ENCODE assay signal across 1 cellular context in genomic region chr6:167493961-167494697, GRCh38.
TF ChIP-seq lines count a peak whose summit lies in the region.

No MANE protein-coding gene starts in this region.

TF ChIP-seq in GM23338, 12 proteins besides CTCF, POLR2A, EP300 and RAD21 (continued from another document):
- TF ChIP-seq, protein P1, sequence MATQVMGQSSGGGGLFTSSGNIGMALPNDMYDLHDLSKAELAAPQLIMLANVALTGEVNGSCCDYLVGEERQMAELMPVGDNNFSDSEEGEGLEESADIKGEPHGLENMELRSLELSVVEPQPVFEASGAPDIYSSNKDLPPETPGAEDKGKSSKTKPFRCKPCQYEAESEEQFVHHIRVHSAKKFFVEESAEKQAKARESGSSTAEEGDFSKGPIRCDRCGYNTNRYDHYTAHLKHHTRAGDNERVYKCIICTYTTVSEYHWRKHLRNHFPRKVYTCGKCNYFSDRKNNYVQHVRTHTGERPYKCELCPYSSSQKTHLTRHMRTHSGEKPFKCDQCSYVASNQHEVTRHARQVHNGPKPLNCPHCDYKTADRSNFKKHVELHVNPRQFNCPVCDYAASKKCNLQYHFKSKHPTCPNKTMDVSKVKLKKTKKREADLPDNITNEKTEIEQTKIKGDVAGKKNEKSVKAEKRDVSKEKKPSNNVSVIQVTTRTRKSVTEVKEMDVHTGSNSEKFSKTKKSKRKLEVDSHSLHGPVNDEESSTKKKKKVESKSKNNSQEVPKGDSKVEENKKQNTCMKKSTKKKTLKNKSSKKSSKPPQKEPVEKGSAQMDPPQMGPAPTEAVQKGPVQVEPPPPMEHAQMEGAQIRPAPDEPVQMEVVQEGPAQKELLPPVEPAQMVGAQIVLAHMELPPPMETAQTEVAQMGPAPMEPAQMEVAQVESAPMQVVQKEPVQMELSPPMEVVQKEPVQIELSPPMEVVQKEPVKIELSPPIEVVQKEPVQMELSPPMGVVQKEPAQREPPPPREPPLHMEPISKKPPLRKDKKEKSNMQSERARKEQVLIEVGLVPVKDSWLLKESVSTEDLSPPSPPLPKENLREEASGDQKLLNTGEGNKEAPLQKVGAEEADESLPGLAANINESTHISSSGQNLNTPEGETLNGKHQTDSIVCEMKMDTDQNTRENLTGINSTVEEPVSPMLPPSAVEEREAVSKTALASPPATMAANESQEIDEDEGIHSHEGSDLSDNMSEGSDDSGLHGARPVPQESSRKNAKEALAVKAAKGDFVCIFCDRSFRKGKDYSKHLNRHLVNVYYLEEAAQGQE (IDR thresholded peaks at IDR 0.05; ENCODE audit: unreplicated experiment): no peak
- no peak for TF ChIP-seq EZH2 (IDR thresholded peaks at IDR 0.05; ENCODE audit: low read depth, unreplicated experiment)
- TF ChIP-seq EZH2phosphoT487 (IDR thresholded peaks at IDR 0.05; ENCODE audit: unreplicated experiment): no peak
- TF ChIP-seq ETS1 (IDR thresholded peaks at IDR 0.05): no peak
- no peak for TF ChIP-seq POLR2AphosphoS5 (IDR thresholded peaks at IDR 0.05; ENCODE audit: low read depth)
TF ChIP-seq in GM23338: peak in this region for 0.
